ENCODE assay signal across 16 cellular contexts in the genomic region with DNA sequence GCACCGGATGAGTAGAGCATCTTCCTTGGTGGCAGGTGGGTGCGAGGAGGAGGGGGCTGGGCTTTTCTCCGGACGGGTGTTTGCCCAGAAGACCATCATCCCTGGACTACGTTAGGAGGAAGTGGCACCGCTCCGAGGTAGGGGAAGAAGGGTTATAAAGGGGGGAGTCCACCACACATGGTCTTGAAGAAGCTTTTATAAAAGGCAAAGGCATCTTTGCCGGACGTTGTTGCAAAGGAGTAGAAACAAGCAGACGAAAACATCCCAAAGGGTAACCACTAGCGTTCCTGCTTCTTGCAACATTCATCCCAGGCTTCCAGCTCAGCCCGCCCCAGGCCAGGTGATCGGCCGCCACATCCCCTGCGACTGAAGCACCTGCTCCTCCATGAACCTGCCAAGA. TPM values are rescaled to one million over a fixed set of nuclear protein-coding genes. Genes with fewer than 3 reads are reported as not detected.
"Had no signal": no experiment of that assay in that cellular context is flagged by ENCODE, and none has a peak within 500 bp of the region (broad histone marks: within the 10 kb centered on the region; RNA-seq: fewer than 3 reads in every experiment).

A gene (plus strand): TSS at position 301 of the 400 bp plus-strand sequence. CDS start 85 bp downstream, at position 386.

RNA-seq across cellular contexts. Expression of the gene that starts here (rescaled TPM):
- total RNA-seq: activated naive CD4-positive, alpha-beta T cell treated with anti-CD3 and anti-CD28 coated beads for 36 hours; activated naive CD8-positive, alpha-beta T cell treated with anti-CD3 and anti-CD28 coated beads, Interleukin-2, amount 10 ng/mL, durations not matched to agents 7 days and 5 days; activated T-cell treated with anti-CD3 and anti-CD28 coated beads, Interleukin-2, amount 50 U/mL, for 4 hours; activated T-cell treated with anti-CD3 and anti-CD28 coated beads, Interleukin-2, amount 50 U/mL, for 72 hours; activated T-helper 1 cell treated with anti-CD3 and anti-CD28 coated beads, Interleukin-12 subunit alpha, Interleukin-12 subunit beta, Interleukin-2, Interleukin-4 antibody, amounts not matched to agents 30 ng/mL and 10 ng/mL and 1 ng/mL, durations not matched to agents 14 hours and 24 hours and 36 hours; activated T-helper 2 cell treated with anti-CD3 and anti-CD28 coated beads, Interferon-gamma antibody, Interleukin-2, Interleukin-4, amounts not matched to agents 10 μg/mL and 5 μg/mL and 100 μg/mL, durations not matched to agents 14 hours and 24 hours and 36 hours; adrenal gland; aorta; ascending aorta; astrocyte; body of pancreas; bronchial epithelial cell; cardiac septum; cerebellum; chondrocyte had no signal
- polyA plus RNA-seq: adipose tissue, aorta had no signal
